In the genomic region with DNA sequence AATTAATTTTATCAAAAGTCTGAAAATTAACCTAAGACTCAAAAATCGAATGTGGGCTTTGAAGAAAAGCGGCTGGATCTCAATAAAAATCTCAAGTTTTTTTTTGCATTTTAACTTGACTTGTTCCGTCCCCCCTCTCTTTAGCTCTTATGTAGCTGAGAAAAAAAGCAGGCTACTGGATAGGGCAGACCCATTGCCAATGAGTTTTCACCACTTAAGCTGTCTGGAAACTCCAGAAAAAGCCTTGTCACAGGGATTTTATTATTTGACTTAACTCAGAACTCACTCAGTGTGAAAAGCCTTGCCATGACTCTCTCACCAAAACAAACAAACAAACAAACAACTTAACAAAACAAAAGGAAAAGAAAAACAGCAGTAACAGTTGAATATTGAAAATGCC, we compare ENCODE assay signal across 28 cellular contexts.
"Had no signal": no experiment of that assay in that cellular context is flagged by ENCODE, and none has a peak within 500 bp of the region (broad histone marks: within the 10 kb centered on the region; RNA-seq: fewer than 3 reads in every experiment).

No MANE protein-coding gene starts in this region.

- FAIRE-seq: colon, endothelial cell of umbilical vein, islet of Langerhans, pancreas had no signal

- H3K27ac ChIP-seq: adrenal gland, ascending aorta, brain microvascular endothelial cell, gastroesophageal sphincter, pancreas, psoas muscle, right atrium auricular region, thyroid gland had no signal

- H3K4me1 ChIP-seq: adrenal gland, ascending aorta, gastroesophageal sphincter, pancreas, psoas muscle, right atrium auricular region, thyroid gland had no signal

- H3K4me3 ChIP-seq: adrenal gland, ascending aorta, gastroesophageal sphincter, pancreas, psoas muscle, right atrium auricular region, thyroid gland had no signal

- ATAC-seq: activated T-helper 17 cell treated with anti-CD3 and anti-CD28 coated beads, Interleukin-2, amount 50 U/mL, for 72 hours; esophagus mucosa; gastroesophageal sphincter; left ventricle myocardium superior; naive thymus-derived CD8-positive, alpha-beta T cell; pancreas; psoas muscle; stimulated activated naive CD8-positive, alpha-beta T cell treated with anti-CD3 and anti-CD28 coated beads, Interleukin-15, Interleukin-2, amounts not matched to agents 100 U/mL and 50 U/mL, for 24 hours had no signal

- H3K36me3 ChIP-seq: adrenal gland, ascending aorta, brain microvascular endothelial cell, gastroesophageal sphincter, pancreas, right atrium auricular region, thyroid gland had no signal

- H3K9me3 ChIP-seq: adrenal gland, ascending aorta, gastroesophageal sphincter, pancreas, psoas muscle, right atrium auricular region, thyroid gland had no signal

- H3K27me3 ChIP-seq: adrenal gland, ascending aorta, brain microvascular endothelial cell, gastroesophageal sphincter, pancreas, right atrium auricular region, thyroid gland had no signal

- DNase-seq: activated CD4-positive, alpha-beta T cell treated with anti-CD3 and anti-CD28 coated beads for 1 hour; activated CD8-positive, alpha-beta memory T cell treated with anti-CD3 and anti-CD28 coated beads for 24 hours; activated CD8-positive, alpha-beta memory T cell treated with anti-CD3 and anti-CD28 coated beads, Interleukin-2, amount 50 U/mL, for 4 hours; activated T-cell treated with anti-CD3 and anti-CD28 coated beads, Interleukin-2, amount 50 U/mL, for 24 hours; adrenal gland; brain microvascular endothelial cell; central memory CD4-positive, alpha-beta T cell; effector memory CD4-positive, alpha-beta T cell; head of caudate nucleus; hypothalamus; left ventricle myocardium superior; mammary epithelial cell; naive thymus-derived CD8-positive, alpha-beta T cell; pancreas; psoas muscle; stimulated activated CD4-positive, alpha-beta T cell treated with anti-CD3 and anti-CD28 coated beads, Interleukin-12 subunit alpha, Interleukin-12 subunit beta, amount 100 ng/mL, for 4 hours; stimulated activated CD4-positive, alpha-beta T cell treated with anti-CD3 and anti-CD28 coated beads, Interleukin-4, amount 100 ng/mL, for 4 hours; stimulated activated naive CD8-positive, alpha-beta T cell treated with anti-CD3 and anti-CD28 coated beads, Interleukin-15, Interleukin-2, amounts not matched to agents 100 U/mL and 50 U/mL, for 24 hours; T-helper 1 cell; thyroid gland had no signal
